In the genomic region with DNA sequence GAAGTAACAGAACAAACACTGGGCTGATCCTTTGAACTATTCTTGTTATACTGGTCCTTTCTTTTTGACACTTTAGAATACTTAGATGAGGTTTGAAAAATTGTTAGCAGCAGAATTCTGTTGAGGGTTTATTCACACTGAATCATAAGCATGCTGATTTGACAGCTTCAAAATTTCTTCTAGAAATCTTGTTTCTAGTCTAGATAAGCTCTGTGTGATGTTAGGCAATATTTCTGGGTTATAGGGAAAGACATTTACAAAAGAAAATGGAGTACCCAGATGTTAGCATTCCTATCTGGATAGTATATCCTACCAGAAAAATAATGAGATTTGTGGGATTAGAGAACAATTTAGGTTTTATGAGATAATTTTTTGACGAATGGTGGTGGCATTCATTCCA, we compare ENCODE assay signal across 26 cellular contexts.
"Had no signal": no experiment of that assay in that cellular context is flagged by ENCODE, and none has a peak within 500 bp of the region (broad histone marks: within the 10 kb centered on the region; RNA-seq: fewer than 3 reads in every experiment).

No MANE protein-coding gene starts in this region.

- H3K36me3 ChIP-seq: stomach, suprapubic skin, thoracic aorta, thyroid gland, tibial artery, tibial nerve, transverse colon, upper lobe of left lung, upper lobe of right lung, uterus, vagina had no signal

- H3K27me3 ChIP-seq: stomach, suprapubic skin, testis, thyroid gland, tibial artery, tibial nerve, transverse colon, upper lobe of left lung, upper lobe of right lung, uterus, vagina had no signal

- H3K9me3 ChIP-seq: stomach, suprapubic skin, testis, thoracic aorta, thyroid gland, tibial artery, tibial nerve, transverse colon, upper lobe of left lung, upper lobe of right lung, uterus, vagina had no signal

- ATAC-seq: stimulated activated effector memory CD8-positive, alpha-beta T cell treated with anti-CD3 and anti-CD28 coated beads, Interleukin-12 subunit alpha, Interleukin-12 subunit beta, amount 100 ng/mL, for 72 hours; stimulated activated memory B cell treated with anti-CD40 and anti-IgM and Interleukin-4, amounts not matched to agents 10 μg/mL and 1 μg/mL and 100 μg/mL, for 72 hours; stimulated activated naive B cell treated with anti-CD40 and anti-IgM and Interleukin-4, amounts not matched to agents 10 μg/mL and 1 μg/mL and 100 μg/mL, for 72 hours; stimulated activated naive CD8-positive, alpha-beta T cell treated with anti-CD3 and anti-CD28 coated beads, Interleukin-15, amount 100 ng/mL, for 72 hours; stimulated activated naive CD8-positive, alpha-beta T cell treated with anti-CD3 and anti-CD28 coated beads, Interleukin-15, Interleukin-2, amounts not matched to agents 100 U/mL and 50 U/mL, for 24 hours; upper lobe of right lung had no signal

- H3K27ac ChIP-seq: stomach, suprapubic skin, testis, thoracic aorta, thyroid gland, tibial artery, tibial nerve, transverse colon, upper lobe of left lung, upper lobe of right lung, uterus, vagina had no signal

- DNase-seq: stimulated activated CD4-positive, alpha-beta T cell treated with anti-CD3 and anti-CD28 coated beads, Interleukin-2, amount 100 ng/mL, for 48 hours; stimulated activated CD4-positive, alpha-beta T cell treated with anti-CD3 and anti-CD28 coated beads, Interleukin-4, amount 100 ng/mL, for 1 hour; stimulated activated CD4-positive, alpha-beta T cell treated with anti-CD3 and anti-CD28 coated beads, Interleukin-4, amount 100 ng/mL, for 24 hours; stimulated activated CD4-positive, alpha-beta T cell treated with anti-CD3 and anti-CD28 coated beads, Interleukin-4, amount 100 ng/mL, for 4 hours; stimulated activated CD8-positive, alpha-beta memory T cell treated with anti-CD3 and anti-CD28 coated beads, Interleukin-4, amount 100 ng/mL, for 48 hours; stimulated activated naive B cell treated with anti-CD40 and anti-IgM and Interleukin-4, amounts not matched to agents 10 μg/mL and 1 μg/mL and 100 μg/mL, for 72 hours; stimulated activated naive CD4-positive, alpha-beta T cell; stimulated activated naive CD4-positive, alpha-beta T cell treated with Interleukin-2 at 50 U/mL for 16 hours; stimulated activated naive CD8-positive, alpha-beta T cell treated with anti-CD3 and anti-CD28 coated beads, Interleukin-15, amount 100 ng/mL, for 72 hours; stimulated activated naive CD8-positive, alpha-beta T cell treated with anti-CD3 and anti-CD28 coated beads, Interleukin-15, Interleukin-2, amounts not matched to agents 100 U/mL and 50 U/mL, for 24 hours; stomach; substantia nigra; testis; thyroid gland; tibial artery; transverse colon; upper lobe of left lung; upper lobe of right lung; uterus had no signal

- H3K4me3 ChIP-seq: stomach, suprapubic skin, testis, thoracic aorta, thyroid gland, tibial artery, tibial nerve, transverse colon, upper lobe of left lung, upper lobe of right lung, uterus, vagina had no signal

- H3K4me1 ChIP-seq: suprapubic skin, testis, thyroid gland, transverse colon, upper lobe of right lung, vagina had no signal

- FAIRE-seq: urothelium cell line had no signal
